Comparison of ENCODE assay signal across 13 cellular contexts in the genomic region with DNA sequence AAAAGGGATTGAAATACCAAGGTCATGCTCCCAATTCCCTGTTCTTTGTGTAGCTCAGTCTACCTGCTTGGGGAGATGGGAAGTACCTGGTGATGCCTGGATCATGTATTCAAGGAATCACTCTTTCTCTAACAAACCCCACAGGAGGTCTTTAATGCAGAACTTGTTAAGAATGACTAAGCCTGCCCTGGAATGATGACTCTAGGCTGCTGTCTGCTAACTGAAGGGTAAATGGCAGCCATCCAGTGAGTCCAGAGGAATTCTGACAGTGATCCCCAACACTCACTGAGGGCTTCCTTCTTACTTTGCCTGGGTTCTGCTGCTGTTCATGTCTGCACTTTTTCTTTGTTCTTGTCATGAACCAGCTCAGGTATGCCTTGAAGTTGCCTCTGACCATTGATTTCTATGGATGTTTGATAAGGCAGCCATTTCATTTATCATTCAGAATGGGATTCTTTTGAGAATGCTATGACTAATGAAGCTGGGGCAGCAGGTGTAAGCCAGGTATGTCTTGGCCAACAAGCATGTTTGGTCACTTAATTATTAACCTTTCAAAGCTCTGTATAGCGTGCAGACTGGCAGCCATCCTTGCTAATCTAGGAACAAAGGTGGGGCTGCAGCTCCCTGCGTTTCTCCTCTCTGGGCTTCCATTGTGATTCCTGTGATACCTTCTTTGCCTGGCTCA. TPM values are rescaled to one million over a fixed set of nuclear protein-coding genes. Genes with fewer than 3 reads are reported as not detected.
DNase-seq lines count a peak whose midpoint lies in the region; ATAC-seq, FAIRE-seq and TF ChIP-seq lines count a peak whose summit lies in the region.
"Had no signal": no experiment of that assay in that cellular context is flagged by ENCODE, and none has a peak within 500 bp of the region (broad histone marks: within the 10 kb centered on the region; RNA-seq: fewer than 3 reads in every experiment).

No MANE protein-coding gene starts in this region.

- H3K4me1 Mint-ChIP-seq in astrocyte (ENCODE audit: low read depth, unreplicated experiment), result peaks cover 87% of the 10 kb centered on the region

- H3K9ac ChIP-seq in astrocyte (ENCODE audit: low read length), result peak overlapping the region; percentile 11

- DNase-seq in HCEC 1CT (peak; percentile 83), astrocyte (ENCODE audit: low read depth) (peak; percentile 73), iris pigment epithelial cell (ENCODE audit: low read depth) (peak; percentile 89), tibial artery (no peak), retina (no peak), foreskin melanocyte (no peak)
- DNase-seq: activated naive CD4-positive, alpha-beta T cell; NCI-H2029 treated with DMSO at 0.1 percent for 48 hours; Right ventricle myocardium superior had no signal

- peak; percentile 39 for FAIRE-seq in astrocyte (lab: Jason Lieb, UNC)
- FAIRE-seq: G401.6 had no signal

- H3K27ac Mint-ChIP-seq in astrocyte (ENCODE audit: unreplicated experiment), result peak overlapping the region; percentile 87

- H3K27me3 ChIP-seq in astrocyte (ENCODE audit: insufficient read depth, low read length) (no peaks in the 10 kb centered on the region), tibial artery (no peaks in the 10 kb centered on the region)

- H3K79me2 ChIP-seq in astrocyte (ENCODE audit: insufficient read depth, low read length), result peaks cover 71% of the 10 kb centered on the region

- H3K27me3 Mint-ChIP-seq in astrocyte (ENCODE audit: low read depth, unreplicated experiment), result no peaks in the 10 kb centered on the region

- TF ChIP-seq CTCF in astrocyte (IDR thresholded peaks at IDR 0.05; ENCODE audit: insufficient read depth, low read depth, low read length), result no peak
- TF ChIP-seq CTCF in tibial artery (IDR thresholded peaks at IDR 0.05), result no peak

- peaks cover 21% of the 10 kb centered on the region for H4K20me1 ChIP-seq in astrocyte (ENCODE audit: insufficient read depth, low read length)

- H3K9me3 ChIP-seq in astrocyte (ENCODE audit: insufficient read depth, low read depth, low read length) (no peaks in the 10 kb centered on the region), tibial artery (no peaks in the 10 kb centered on the region)

- peaks cover 13% of the 10 kb centered on the region for H3K36me3 Mint-ChIP-seq in astrocyte (ENCODE audit: low read depth, unreplicated experiment)

- H3K4me3 Mint-ChIP-seq in astrocyte (ENCODE audit: unreplicated experiment), result no peak overlapping the region

- H3K9me3 Mint-ChIP-seq in astrocyte (ENCODE audit: unreplicated experiment), result no peaks in the 10 kb centered on the region

- H3K4me2 ChIP-seq in astrocyte (ENCODE audit: low read length), result peak overlapping the region; percentile 6

- ATAC-seq in GM18870 (IDR thresholded peaks at IDR 0.05; ENCODE audit: unreplicated experiment) (no peak), GM19452 (IDR thresholded peaks at IDR 0.05; ENCODE audit: unreplicated experiment) (no peak)
- ATAC-seq: activated CD4-positive, CD25-positive, alpha-beta regulatory T cell treated with anti-CD3 and anti-CD28 coated beads, Interleukin-2, amount 50 U/mL, for 24 hours had no signal

- peak overlapping the region; percentile 50 for H3K27ac ChIP-seq in astrocyte (ENCODE audit: low read depth, low read length)
- peak overlapping the region; percentile 86 to 87 for H3K27ac ChIP-seq in tibial artery

- intact Hi-C loops in tibial artery (cut with DNase I; ENCODE audit: low total_unique reads), result no loop called here

- H3K36me3 ChIP-seq in astrocyte (ENCODE audit: insufficient read depth, low read length), result peaks cover 25% of the 10 kb centered on the region
- peaks cover 7 to 12% (median 12%) of the 10 kb centered on the region in 3 donors for H3K36me3 ChIP-seq in tibial artery

- H3K4me3 ChIP-seq in astrocyte (ENCODE audit: insufficient read depth, low read depth, low read length), result no peak overlapping the region
- no peak overlapping the region for H3K4me3 ChIP-seq in tibial artery

- H3K4me1 ChIP-seq in astrocyte (ENCODE audit: insufficient read depth, low read length) (peaks cover 41% of the 10 kb centered on the region), tibial artery (peaks cover 0 to 92% (median 50%) of the 10 kb centered on the region in 4 donors)

- H2AFZ ChIP-seq in astrocyte (ENCODE audit: low read depth, low read length), result no peak overlapping the region

RNA-seq across cellular contexts. Expression of gene PRSS23, which starts 11.4 kb away (rescaled TPM):
- 680 and 717 TPM in 2 replicates for total RNA-seq in astrocyte

Comparison
In these comparisons a context has a peak if more than half of its experiments do, and no peak if none do; other contexts are left out.
1. DNase-seq: peak in HCEC 1CT (single experiment), astrocyte (single experiment) and iris pigment epithelial cell (single experiment); none in tibial artery (0 of 2), retina (single experiment) and foreskin melanocyte (single experiment).